20 cellular contexts compared by ENCODE assay signal in the genomic region with DNA sequence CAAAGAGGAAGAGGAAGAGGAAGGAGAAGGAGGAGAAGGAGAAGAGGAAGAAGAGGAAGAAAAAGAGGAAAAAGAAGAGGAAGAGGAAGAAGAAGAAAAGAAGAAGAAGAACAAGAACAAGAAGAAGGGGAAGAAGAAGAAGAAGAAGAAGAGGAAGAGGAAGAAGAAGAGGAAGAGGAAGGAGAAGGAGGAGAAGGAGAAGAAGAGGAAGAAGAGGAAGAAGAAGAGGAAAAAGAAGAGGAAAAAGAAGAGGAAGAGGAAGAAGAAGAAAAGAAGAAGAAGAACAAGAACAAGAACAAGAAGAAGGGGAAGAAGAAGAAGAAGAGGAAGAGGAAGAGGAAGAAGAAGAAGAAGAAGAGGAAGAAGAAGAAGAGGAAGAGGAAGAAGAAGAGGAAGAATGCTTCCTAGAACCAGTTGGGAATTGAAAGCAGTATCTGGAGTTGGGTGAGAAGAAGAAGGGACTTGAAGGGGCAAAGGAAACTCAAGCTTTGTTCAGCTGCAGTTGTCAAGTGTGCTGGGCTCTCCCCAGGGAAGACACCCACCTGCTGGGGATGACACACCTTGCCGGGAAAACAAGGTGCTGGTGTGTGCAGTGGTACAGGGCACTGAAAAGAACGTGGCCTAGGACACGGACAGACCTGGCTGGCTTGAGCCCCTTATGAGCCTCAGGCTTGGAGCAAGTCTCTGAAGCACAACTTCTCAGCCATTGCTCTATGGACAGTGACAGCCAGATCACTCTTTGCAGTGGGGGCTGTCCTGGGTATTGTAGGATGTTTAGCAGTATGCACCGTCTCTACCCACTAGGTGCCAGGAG.
"Had no signal": no experiment of that assay in that cellular context is flagged by ENCODE, and none has a peak within 500 bp of the region (broad histone marks: within the 10 kb centered on the region; RNA-seq: fewer than 3 reads in every experiment).

No MANE protein-coding gene starts in this region.

- H3K36me3 Mint-ChIP-seq: activated naive CD4-positive, alpha-beta T cell treated with anti-CD3 and anti-CD28 coated beads, Interleukin-2, amount 10 ng/mL, durations not matched to agents 7 days and 5 days had no signal

- H3K27ac ChIP-seq: adrenal gland, epithelial cell of prostate, sigmoid colon, tibial nerve, vagina had no signal

- H3K27ac Mint-ChIP-seq: activated CD4-positive, alpha-beta T cell treated with anti-CD3 and anti-CD28 coated beads for 36 hours; activated naive CD4-positive, alpha-beta T cell treated with anti-CD3 and anti-CD28 coated beads, Interleukin-2, amount 10 ng/mL, durations not matched to agents 7 days and 5 days; activated T-helper 2 cell treated with anti-CD3 and anti-CD28 coated beads, Interferon-gamma antibody, Interleukin-2, Interleukin-4, amounts not matched to agents 10 μg/mL and 5 μg/mL and 100 μg/mL, durations not matched to agents 14 hours and 24 hours and 36 hours; nephron had no signal

- H3K27me3 ChIP-seq: adrenal gland, gastrocnemius medialis, heart right ventricle, sigmoid colon, vagina had no signal

- H3K4me3 Mint-ChIP-seq: activated CD4-positive, alpha-beta T cell treated with anti-CD3 and anti-CD28 coated beads for 36 hours; activated naive CD4-positive, alpha-beta T cell treated with anti-CD3 and anti-CD28 coated beads, Interleukin-2, amount 10 ng/mL, durations not matched to agents 7 days and 5 days; nephron had no signal

- H3K4me1 ChIP-seq: adrenal gland, psoas muscle, sigmoid colon, tibial nerve, vagina had no signal

- H3K4me3 ChIP-seq: adrenal gland, gastrocnemius medialis, heart right ventricle, psoas muscle, sigmoid colon, tibial nerve, vagina had no signal

- DNase-seq: activated CD4-positive, alpha-beta T cell treated with anti-CD3 and anti-CD28 coated beads for 36 hours; activated naive CD4-positive, alpha-beta T cell treated with anti-CD3 and anti-CD28 coated beads, Interleukin-2, amount 10 ng/mL, durations not matched to agents 7 days and 5 days; cortex of kidney; effector memory CD4-positive, alpha-beta T cell; gastrocnemius medialis; heart right ventricle; islet precursor cell; mammary epithelial cell; psoas muscle; sigmoid colon; stimulated activated CD4-positive, alpha-beta T cell treated with anti-CD3 and anti-CD28 coated beads, Interleukin-12 subunit alpha, Interleukin-12 subunit beta, amount 100 ng/mL, for 4 hours; stimulated activated CD4-positive, alpha-beta T cell treated with anti-CD3 and anti-CD28 coated beads, Interleukin-2, amount 100 ng/mL, for 48 hours; stimulated activated CD8-positive, alpha-beta memory T cell treated with anti-CD3 and anti-CD28 coated beads, Interleukin-4, amount 100 ng/mL, for 48 hours had no signal

- H3K4me1 Mint-ChIP-seq: activated CD4-positive, alpha-beta T cell treated with anti-CD3 and anti-CD28 coated beads for 36 hours; activated naive CD4-positive, alpha-beta T cell treated with anti-CD3 and anti-CD28 coated beads, Interleukin-2, amount 10 ng/mL, durations not matched to agents 7 days and 5 days had no signal

- H3K9me3 ChIP-seq: adrenal gland, gastrocnemius medialis, sigmoid colon, vagina had no signal

- ATAC-seq: activated CD4-positive, alpha-beta T cell treated with anti-CD3 and anti-CD28 coated beads for 36 hours; gastrocnemius medialis; heart right ventricle; left lobe of liver; psoas muscle had no signal

- H3K36me3 ChIP-seq: adrenal gland, gastrocnemius medialis, heart right ventricle, sigmoid colon, tibial nerve, vagina had no signal

- H3K9me3 Mint-ChIP-seq: activated naive CD4-positive, alpha-beta T cell treated with anti-CD3 and anti-CD28 coated beads, Interleukin-2, amount 10 ng/mL, durations not matched to agents 7 days and 5 days; activated T-helper 2 cell treated with anti-CD3 and anti-CD28 coated beads, Interferon-gamma antibody, Interleukin-2, Interleukin-4, amounts not matched to agents 10 μg/mL and 5 μg/mL and 100 μg/mL, durations not matched to agents 14 hours and 24 hours and 36 hours had no signal
